In the genomic region with DNA sequence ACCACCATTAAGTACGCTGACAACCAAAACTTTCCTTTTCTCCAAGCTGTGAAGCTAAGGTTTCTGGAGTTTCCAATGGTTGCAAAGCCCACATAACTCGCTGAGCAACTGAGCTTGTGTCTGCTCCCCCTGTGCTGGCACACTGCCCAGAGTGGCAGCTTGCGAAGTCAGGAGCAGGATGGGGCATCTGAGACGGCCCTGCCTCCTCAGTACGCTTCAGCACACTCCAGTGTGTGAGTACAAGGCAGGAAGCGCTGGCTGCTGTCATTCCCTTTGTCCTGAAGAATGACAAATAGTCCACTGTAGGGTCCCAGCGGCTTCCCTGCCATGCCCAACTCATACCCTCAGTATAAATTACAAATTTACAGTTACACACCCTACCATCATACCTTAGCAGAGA, we compare ENCODE assay signal across 8 cellular contexts. TPM values are rescaled to one million over a fixed set of nuclear protein-coding genes. Genes with fewer than 3 reads are reported as not detected.
DNase-seq lines count a peak whose midpoint lies in the region; ATAC-seq, FAIRE-seq and TF ChIP-seq lines count a peak whose summit lies in the region.

No MANE protein-coding gene starts in this region.

- no peaks in the 10 kb centered on the region for H4K20me1 ChIP-seq in SK-N-SH (ENCODE audit: insufficient read depth)

- TF ChIP-seq RAD21 in SK-N-SH (IDR thresholded peaks at IDR 0.05; ENCODE audit: low read length) = no peak; the same call in 1 of the 2 replicates

- no peak for TF ChIP-seq EP300 in SK-N-SH (IDR thresholded peaks at IDR 0.05; ENCODE audit: borderline replicate concordance in 1 of 2, low read depth in 1 of 2, low read length in 1 of 2)

- TF ChIP-seq CTCF in SK-N-SH (IDR thresholded peaks at IDR 0.05) (no peak), kidney epithelial cell (IDR thresholded peaks at IDR 0.05; ENCODE audit: insufficient read depth, low read length, poor library complexity, severe bottlenecking) (no peak), spleen (IDR thresholded peaks at IDR 0.05 in 8 of 11, conservative IDR thresholded peaks at IDR 0.05 in 3 of 11) (no peak)

- POLR2A ChIA-PET in SK-N-SH (lab: Yijun Ruan, JAX) = no interaction called here

- FAIRE-seq in H54 (lab: Jason Lieb, UNC) = no peak

- H3K4me2 ChIP-seq in SK-N-SH = peak overlapping the region; percentile 55

- intact Hi-C loops in spleen (cut with DNase I; ENCODE audit: low total_unique reads) = no loop called here

- peaks cover 0 to 2% of the 10 kb centered on the region in 2 experiments; a peak in 2 of 4 replicates for H3K4me1 ChIP-seq in SK-N-SH (ENCODE audit: control insufficient read depth in 1 of 2, insufficient read depth in 2 of 2, low read depth in 1 of 2, low read length in 1 of 2)
- H3K4me1 ChIP-seq in spleen = no peaks in the 10 kb centered on the region

- no peaks in the 10 kb centered on the region for H3K27me3 ChIP-seq in SK-N-SH (ENCODE audit: insufficient read depth)
- H3K27me3 ChIP-seq in kidney epithelial cell (ENCODE audit: control insufficient read depth, insufficient read depth, low read length) = no peaks in the 10 kb centered on the region
- no peaks in the 10 kb centered on the region for H3K27me3 ChIP-seq in spleen (replicated peaks in 1 of 7)

- H3K27ac ChIP-seq in SK-N-SH (ENCODE audit: low read depth in 2 of 2, low read length in 1 of 2) = peak overlapping the region in 1 of 2 experiments; percentile 18; a peak in 1 of 4 replicates
- no peak overlapping the region for H3K27ac ChIP-seq in spleen

- H3K9me2 ChIP-seq in SK-N-SH = no peaks in the 10 kb centered on the region

- no peaks in the 10 kb centered on the region for H3F3A ChIP-seq in SK-N-SH (replicated peaks; ENCODE audit: insufficient read depth)

- H2AFZ ChIP-seq in SK-N-SH (ENCODE audit: low read depth) = peak overlapping the region; percentile 72

- no peak for TF ChIP-seq POLR2A in spleen (IDR thresholded peaks at IDR 0.05)
- no peak for TF ChIP-seq POLR2A in H54 (IDR thresholded peaks at IDR 0.05; ENCODE audit: low read depth, low read length)

- no peaks in the 10 kb centered on the region for H3K79me2 ChIP-seq in SK-N-SH (ENCODE audit: insufficient read depth)

- CTCF ChIA-PET in SK-N-SH (lab: Yijun Ruan, JAX) = interaction anchor here (0.9 to 1.4 kb wide), 3 partner anchors 56 to 353 kb away, joined by 3 to 4 read pairs (median 3); no protein-coding TSS in a partner anchor

- ATAC-seq in HG03095 (IDR thresholded peaks at IDR 0.05; ENCODE audit: unreplicated experiment) = no peak

- no peak overlapping the region for H3K9ac ChIP-seq in SK-N-SH

- no peaks in the 10 kb centered on the region for H3K36me3 ChIP-seq in SK-N-SH (replicated peaks in 1 of 2; ENCODE audit: control insufficient read depth in 1 of 2, insufficient read depth in 2 of 2, low read length in 1 of 2)
- H3K36me3 ChIP-seq in kidney epithelial cell (ENCODE audit: control insufficient read depth, insufficient read depth, low read length) = no peaks in the 10 kb centered on the region
- H3K36me3 ChIP-seq in spleen = no peaks in the 10 kb centered on the region

- 9% methylated on average over 7 of the region's 7 CpGs for WGBS in SK-N-SH (ENCODE audit: low lambda C conversion rate)
- 27 to 42% (median 36%) methylated on average over 6 to 7 of the region's 7 CpGs for WGBS in spleen, 5 donors

- peak; percentile 96 for DNase-seq in DMS 273 (lab: John Stamatoyannopoulos, UW; ENCODE audit: unreplicated experiment)
- peak; percentile 10 for DNase-seq in NCI-H1048 (lab: John Stamatoyannopoulos, UW)
- peak; percentile 67 for DNase-seq in SK-N-SH
- peak; percentile 84 for DNase-seq in kidney epithelial cell (ENCODE audit: low read depth)
- DNase-seq in spleen = no peak
- DNase-seq in H54 (ENCODE audit: insufficient read length, low spot score) = no peak
- no peak for DNase-seq in activated CD8-positive, alpha-beta memory T cell treated with anti-CD3 and anti-CD28 coated beads, Interleukin-2, amount 50 U/mL, for 4 hours

- H3K4me3 ChIP-seq in SK-N-SH (ENCODE audit: low read depth in 2 of 2, low read length in 1 of 2) (no peak overlapping the region), kidney epithelial cell (ENCODE audit: low read depth, low read length) (no peak overlapping the region), spleen (no peak overlapping the region)

- no peaks in the 10 kb centered on the region for H3K9me3 ChIP-seq in SK-N-SH
- no peaks in the 10 kb centered on the region for H3K9me3 ChIP-seq in spleen

TF ChIP-seq in SK-N-SH, 30 proteins besides CTCF, POLR2A, EP300 and RAD21:
- TF ChIP-seq, protein P1, sequence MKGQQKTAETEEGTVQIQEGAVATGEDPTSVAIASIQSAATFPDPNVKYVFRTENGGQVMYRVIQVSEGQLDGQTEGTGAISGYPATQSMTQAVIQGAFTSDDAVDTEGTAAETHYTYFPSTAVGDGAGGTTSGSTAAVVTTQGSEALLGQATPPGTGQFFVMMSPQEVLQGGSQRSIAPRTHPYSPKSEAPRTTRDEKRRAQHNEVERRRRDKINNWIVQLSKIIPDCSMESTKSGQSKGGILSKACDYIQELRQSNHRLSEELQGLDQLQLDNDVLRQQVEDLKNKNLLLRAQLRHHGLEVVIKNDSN (IDR thresholded peaks at IDR 0.05; ENCODE audit: borderline replicate concordance, low read depth) = no peak
- TF ChIP-seq NFIC (IDR thresholded peaks at IDR 0.05; ENCODE audit: borderline replicate concordance) = peak; percentile 89

RNA-seq across cellular contexts. Expression of a gene that starts 15.1 kb away (rescaled TPM):
- polyA plus RNA-seq in SK-N-SH (2012; rRNA removed) (36.6 and 36.8 TPM in 2 replicates), spleen (10 to 100 TPM; 62.9 to 75.9 (median 67.8) TPM)
- polyA plus RNA-seq in SK-N-SH (2012; cell fraction: cytosol; rRNA removed) = 45.4 and 74.2 TPM in 2 replicates
- 12.0 and 20.4 TPM in 2 replicates for polyA plus RNA-seq in SK-N-SH (2012; cell fraction: nucleus; rRNA removed)
- total RNA-seq in kidney epithelial cell (57.7 and 59.8 TPM in 2 replicates), spleen (100 to 1,000 TPM in 4 of 7 donors, 10 to 100 TPM in 3; 48.8 to 153 (median 144) TPM)

RNA-seq across cellular contexts. Expression of a gene that starts 51.5 kb away (rescaled TPM):
- polyA plus RNA-seq in SK-N-SH (2012; rRNA removed) (5.9 and 6.4 TPM in 2 replicates), spleen (1 to 10 TPM in 2 of 3 donors, under 1 TPM in 1; 0.65 to 2.6 (median 1.8) TPM)
- 8.3 and 9.0 TPM in 2 replicates for polyA plus RNA-seq in SK-N-SH (2012; cell fraction: cytosol; rRNA removed)
- polyA plus RNA-seq in SK-N-SH (2012; cell fraction: nucleus; rRNA removed) = 2.5 and 4.2 TPM in 2 replicates
- total RNA-seq in kidney epithelial cell (5.8 and 10.1 TPM in 2 replicates), spleen (1 to 10 TPM; 1.4 to 5.0 (median 3.7) TPM)

RNA-seq across cellular contexts. Expression of a gene that starts 51.6 kb away (rescaled TPM):
- polyA plus RNA-seq in SK-N-SH (2012; rRNA removed) (16.4 and 19.9 TPM in 2 replicates), spleen (10 to 100 TPM; 21.1 to 24.8 (median 24.6) TPM)
- 16.3 and 16.5 TPM in 2 replicates for polyA plus RNA-seq in SK-N-SH (2012; cell fraction: cytosol; rRNA removed)
- 7.4 and 8.2 TPM in 2 replicates for polyA plus RNA-seq in SK-N-SH (2012; cell fraction: nucleus; rRNA removed)
- total RNA-seq in kidney epithelial cell (26.5 and 32.0 TPM in 2 replicates), spleen (10 to 100 TPM; 11.5 to 26.4 (median 15.7) TPM)

Comparison
In these comparisons a context has a peak if more than half of its experiments do, and no peak if none do; other contexts are left out.
1. DNase-seq: peak in DMS 273 (single experiment), NCI-H1048 (single experiment), SK-N-SH (single experiment) and kidney epithelial cell (single experiment); none in spleen (single experiment), H54 (single experiment) and activated CD8-positive, alpha-beta memory T cell treated with anti-CD3 and anti-CD28 coated beads, Interleukin-2, amount 50 U/mL, for 4 hours (single experiment).